In genomic region chr3:120126016-120126415, GRCh38 we compare ENCODE assay signal across 29 cellular contexts.
"Had no signal": no experiment of that assay in that cellular context is flagged by ENCODE, and none has a peak within 500 bp of the region (broad histone marks: within the 10 kb centered on the region; RNA-seq: fewer than 3 reads in every experiment).

No MANE protein-coding gene starts in this region.

- H3K9me3 ChIP-seq: adrenal gland, body of pancreas, breast epithelium had no signal

- H3K36me3 ChIP-seq: adrenal gland, brain microvascular endothelial cell, breast epithelium had no signal

- H3K4me3 ChIP-seq: adrenal gland, body of pancreas, breast epithelium had no signal

- H3K4me1 ChIP-seq: adrenal gland, body of pancreas, breast epithelium had no signal

- DNase-seq: activated B cell treated with CpG ODN at 0.5 μM for 24 hours; activated CD4-positive, alpha-beta memory T cell treated with anti-CD3 and anti-CD28 coated beads for 36 hours; activated CD4-positive, alpha-beta T cell treated with anti-CD3 and anti-CD28 coated beads for 4 hours; activated CD4-positive, alpha-beta T cell treated with anti-CD3 and anti-CD28 coated beads, Interleukin-2, amount 10 ng/mL, durations not matched to agents 24 days and 14 days; activated CD4-positive, alpha-beta T cell treated with anti-CD3 and anti-CD28 coated beads, Interleukin-2, amount 50 U/mL, for 1 hour; activated CD4-positive, alpha-beta T cell treated with anti-CD3 and anti-CD28 coated beads, Interleukin-2, amount 50 U/mL, for 4 hours; activated CD4-positive, CD25-positive, alpha-beta regulatory T cell treated with anti-CD3 and anti-CD28 coated beads, Interleukin-2, amount 50 U/mL, for 72 hours; activated CD8-positive, alpha-beta memory T cell treated with anti-CD3 and anti-CD28 coated beads, Interleukin-2, amount 50 U/mL, for 4 hours; activated CD8-positive, alpha-beta T cell treated with anti-CD3 and anti-CD28 coated beads for 36 hours; activated effector memory CD4-positive, alpha-beta T cell treated with anti-CD3 and anti-CD28 coated beads, Interleukin-2, amount 50 U/mL, for 16 hours; activated gamma-delta T cell treated with Interleukin-2 at 50 U/mL for 16 hours; activated naive CD4-positive, alpha-beta T cell; activated naive CD4-positive, alpha-beta T cell treated with anti-CD3 and anti-CD28 coated beads for 36 hours; activated naive CD4-positive, alpha-beta T cell treated with anti-CD3 and anti-CD28 coated beads, Interleukin-2, amount 50 U/mL, for 16 hours; activated naive CD8-positive, alpha-beta T cell treated with anti-CD3 and anti-CD28 coated beads for 36 hours; activated T-cell treated with anti-CD3 and anti-CD28 coated beads for 4 hours; activated T-cell treated with anti-CD3 and anti-CD28 coated beads, Interleukin-2, amount 50 U/mL, for 1 hour; activated T-cell treated with anti-CD3 and anti-CD28 coated beads, Interleukin-2, amount 50 U/mL, for 4 hours; activated T-cell treated with anti-CD3 and anti-CD28 coated beads, Interleukin-2, amount 50 U/mL, for 72 hours; adrenal gland; amniotic stem cell; aorta; body of pancreas; brain microvascular endothelial cell; central memory CD4-positive, alpha-beta T cell; T-helper 2 cell; T-helper 9 cell had no signal

- H3K27ac ChIP-seq: adrenal gland, body of pancreas, brain microvascular endothelial cell, breast epithelium, VCaP had no signal

- H3K27me3 ChIP-seq: adrenal gland, body of pancreas, brain microvascular endothelial cell, breast epithelium had no signal
